In the genomic region with DNA sequence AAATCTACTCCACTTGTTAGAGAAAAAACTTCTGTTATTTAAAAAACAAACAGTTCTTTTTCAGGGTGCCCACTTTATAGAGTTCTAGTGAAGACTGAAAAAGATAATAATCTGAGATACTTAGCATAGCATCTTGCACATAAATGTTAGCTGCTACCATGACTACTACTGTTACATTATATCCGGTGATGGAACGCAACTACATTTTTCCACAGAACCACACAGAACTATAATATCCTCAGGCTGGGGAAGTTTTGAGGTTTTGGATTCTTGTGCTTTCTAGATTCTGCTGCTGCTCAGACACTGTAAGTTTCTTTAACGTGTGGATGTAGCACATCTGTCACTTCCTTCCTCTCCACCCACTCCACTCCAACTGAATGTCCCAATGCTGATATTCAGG, we compare ENCODE assay signal across 9 cellular contexts.
DNase-seq lines count a peak whose midpoint lies in the region; ATAC-seq lines count a peak whose summit lies in the region.
"Had no signal": no experiment of that assay in that cellular context is flagged by ENCODE, and none has a peak within 500 bp of the region (broad histone marks: within the 10 kb centered on the region; RNA-seq: fewer than 3 reads in every experiment).

No MANE protein-coding gene starts in this region.

- H3K4me3 ChIP-seq in HUES48 (ENCODE audit: low read depth, low read length) (0 out of 2 replicates have a peak overlapping the region, but pooled peaks have one; percentile 7), iPS-20b (ENCODE audit: low read length) (no peak overlapping the region)

- H3K4me1 ChIP-seq in HUES48 (ENCODE audit: control insufficient read depth, insufficient read depth, low read length), result peaks cover 67% of the 10 kb centered on the region
- peaks cover 74% of the 10 kb centered on the region for H3K4me1 ChIP-seq in iPS-20b (ENCODE audit: insufficient read depth, low read length)

- H3K36me3 ChIP-seq in HUES48 (ENCODE audit: control insufficient read depth, insufficient read depth, low read length) (no peaks in the 10 kb centered on the region), iPS-20b (ENCODE audit: insufficient read depth, low read depth, low read length) (no peaks in the 10 kb centered on the region)

- H3K27me3 ChIP-seq in HUES48 (ENCODE audit: control insufficient read depth, insufficient read depth, low read length) (no peaks in the 10 kb centered on the region), iPS-20b (ENCODE audit: insufficient read depth, low read length) (no peaks in the 10 kb centered on the region)

- H3K9me3 ChIP-seq in HUES48 (ENCODE audit: control insufficient read depth, insufficient read depth, low read length) (no peaks in the 10 kb centered on the region), iPS-20b (ENCODE audit: insufficient read depth, low read depth, low read length) (no peaks in the 10 kb centered on the region)

- H3K4me3 Mint-ChIP-seq in activated naive CD8-positive, alpha-beta T cell treated with anti-CD3 and anti-CD28 coated beads, Interleukin-2, amount 50 U/mL, for 24 hours, result no peak overlapping the region

- peak overlapping the region; percentile 29; the same call in 1 of the 2 replicates for H3K9ac ChIP-seq in HUES48 (ENCODE audit: low read depth, low read length)
- H3K9ac ChIP-seq in iPS-20b (ENCODE audit: low read depth, low read length), result peak overlapping the region; percentile 40; the same call in 1 of the 2 replicates

- H3K27ac ChIP-seq in HUES48 (ENCODE audit: low read depth, low read length) (peak overlapping the region; percentile 84), iPS-20b (ENCODE audit: low read length) (no peak overlapping the region)

- peaks cover 66% of the 10 kb centered on the region for H3K4me1 Mint-ChIP-seq in activated naive CD8-positive, alpha-beta T cell treated with anti-CD3 and anti-CD28 coated beads, Interleukin-2, amount 50 U/mL, for 24 hours

- ATAC-seq in activated naive CD8-positive, alpha-beta T cell treated with anti-CD3 and anti-CD28 coated beads, Interleukin-2, amount 50 U/mL, for 24 hours, result peak; percentile 59
- ATAC-seq in GM18858 (IDR thresholded peaks at IDR 0.05; ENCODE audit: unreplicated experiment) (no peak), GM21390 (IDR thresholded peaks at IDR 0.05; ENCODE audit: unreplicated experiment) (no peak)
- ATAC-seq: right cardiac atrium had no signal

- no peaks in the 10 kb centered on the region for H3K36me3 Mint-ChIP-seq in activated naive CD8-positive, alpha-beta T cell treated with anti-CD3 and anti-CD28 coated beads, Interleukin-2, amount 50 U/mL, for 24 hours (ENCODE audit: low read depth)

- H3K9me3 Mint-ChIP-seq in activated naive CD8-positive, alpha-beta T cell treated with anti-CD3 and anti-CD28 coated beads, Interleukin-2, amount 50 U/mL, for 24 hours, result no peaks in the 10 kb centered on the region

- H3K27ac Mint-ChIP-seq in activated naive CD8-positive, alpha-beta T cell treated with anti-CD3 and anti-CD28 coated beads, Interleukin-2, amount 50 U/mL, for 24 hours, result peak overlapping the region; percentile 89

- DNase-seq in AML-193 (lab: John Stamatoyannopoulos, UW) (peak; percentile 97), glomerular visceral epithelial cell (ENCODE audit: extremely low spot score) (no peak), AG20443 (ENCODE audit: low spot score) (no peak)
- no peak for DNase-seq in activated naive CD8-positive, alpha-beta T cell treated with anti-CD3 and anti-CD28 coated beads, Interleukin-2, amount 50 U/mL, for 24 hours
- DNase-seq: right cardiac atrium had no signal

- H3K27me3 Mint-ChIP-seq in activated naive CD8-positive, alpha-beta T cell treated with anti-CD3 and anti-CD28 coated beads, Interleukin-2, amount 50 U/mL, for 24 hours, result peaks cover 3% of the 10 kb centered on the region

Comparison
In these comparisons a context has a peak if more than half of its experiments do, and no peak if none do; other contexts are left out.
1. DNase-seq: peak in AML-193 (2 of 2); none in activated naive CD8-positive, alpha-beta T cell treated with anti-CD3 and anti-CD28 coated beads, Interleukin-2, amount 50 U/mL, for 24 hours (single experiment), glomerular visceral epithelial cell (single experiment) and AG20443 (single experiment).